ENCODE assay signal across 20 cellular contexts in the genomic region with DNA sequence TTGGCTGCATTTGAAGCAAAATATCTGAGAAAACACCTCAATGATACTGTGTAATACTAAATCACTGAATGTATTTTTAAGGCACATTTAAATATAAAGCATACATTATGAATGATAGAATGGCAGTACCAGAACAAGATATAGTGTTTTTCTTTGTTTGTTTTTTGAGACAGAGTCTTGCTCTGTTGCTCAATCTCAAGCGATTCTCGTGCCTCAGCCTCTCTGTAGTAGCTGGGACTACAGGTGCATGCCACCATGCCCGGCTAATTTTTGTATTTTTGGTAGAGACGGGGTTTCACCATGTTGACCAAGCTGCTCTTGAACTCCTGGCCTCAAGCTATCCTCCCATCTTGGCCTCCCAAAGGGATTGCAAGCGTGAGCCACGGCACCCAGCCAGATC. TPM values are rescaled to one million over a fixed set of nuclear protein-coding genes. Genes with fewer than 3 reads are reported as not detected.
DNase-seq lines count a peak whose midpoint lies in the region; ATAC-seq and TF ChIP-seq lines count a peak whose summit lies in the region.
"Had no signal": no experiment of that assay in that cellular context is flagged by ENCODE, and none has a peak within 500 bp of the region (broad histone marks: within the 10 kb centered on the region; RNA-seq: fewer than 3 reads in every experiment).

No MANE protein-coding gene starts in this region.

- CTCF ChIA-PET in activated CD4-positive, alpha-beta T cell treated with anti-CD3 and anti-CD28 coated beads for 36 hours (lab: Charles Lee), result no interaction called here

- H3K4me1 Mint-ChIP-seq in activated CD4-positive, alpha-beta T cell treated with anti-CD3 and anti-CD28 coated beads for 36 hours, result peaks cover 50% of the 10 kb centered on the region
- H3K4me1 Mint-ChIP-seq in GM23338, result peaks cover 25% of the 10 kb centered on the region
- H3K4me1 Mint-ChIP-seq in activated naive CD8-positive, alpha-beta T cell treated with anti-CD3 and anti-CD28 coated beads, Interleukin-2, amount 10 ng/mL, durations not matched to agents 7 days and 5 days, result peaks cover 46% of the 10 kb centered on the region
- peaks cover 35 to 52% of the 10 kb centered on the region in 2 donors for H3K4me1 Mint-ChIP-seq in stimulated activated naive B cell treated with anti-CD40 and anti-IgM and Interleukin-4, amounts not matched to agents 10 μg/mL and 1 μg/mL and 100 μg/mL, for 72 hours

- H4K20me1 ChIP-seq in GM23338 (replicated peaks; ENCODE audit: insufficient read depth), result no peaks in the 10 kb centered on the region

- no peak overlapping the region for H3K4me3 ChIP-seq in GM23338
- H3K4me3 ChIP-seq: hepatocyte, left ventricle myocardium inferior had no signal

- H3K27me3 ChIP-seq in GM23338 (ENCODE audit: insufficient read depth), result no peaks in the 10 kb centered on the region
- H3K27me3 ChIP-seq: hepatocyte had no signal

- peak overlapping the region; percentile 42 for H3K27ac Mint-ChIP-seq in activated CD4-positive, alpha-beta T cell treated with anti-CD3 and anti-CD28 coated beads for 36 hours
- H3K27ac Mint-ChIP-seq in GM23338, result no peak overlapping the region
- H3K27ac Mint-ChIP-seq in activated naive CD8-positive, alpha-beta T cell treated with anti-CD3 and anti-CD28 coated beads, Interleukin-2, amount 10 ng/mL, durations not matched to agents 7 days and 5 days, result peak overlapping the region; percentile 36
- H3K27ac Mint-ChIP-seq in stimulated activated naive B cell treated with anti-CD40 and anti-IgM and Interleukin-4, amounts not matched to agents 10 μg/mL and 1 μg/mL and 100 μg/mL, for 72 hours, result peak overlapping the region; percentile 77
- H3K27ac Mint-ChIP-seq: activated T-helper 17 cell treated with anti-CD3 and anti-CD28 coated beads, Interleukin-2, amount 50 U/mL, for 72 hours; H9; progenitor cell of endocrine pancreas had no signal

- no peak overlapping the region for H3K4me3 Mint-ChIP-seq in activated CD4-positive, alpha-beta T cell treated with anti-CD3 and anti-CD28 coated beads for 36 hours
- 0 out of 3 replicates have a peak overlapping the region, but pooled peaks have one; percentile 29 for H3K4me3 Mint-ChIP-seq in GM23338
- H3K4me3 Mint-ChIP-seq in activated naive CD8-positive, alpha-beta T cell treated with anti-CD3 and anti-CD28 coated beads, Interleukin-2, amount 10 ng/mL, durations not matched to agents 7 days and 5 days, result no peak overlapping the region
- no peak overlapping the region for H3K4me3 Mint-ChIP-seq in stimulated activated naive B cell treated with anti-CD40 and anti-IgM and Interleukin-4, amounts not matched to agents 10 μg/mL and 1 μg/mL and 100 μg/mL, for 72 hours
- H3K4me3 Mint-ChIP-seq: activated T-helper 17 cell treated with anti-CD3 and anti-CD28 coated beads, Interleukin-2, amount 50 U/mL, for 72 hours had no signal

- no peak for DNase-seq in activated CD4-positive, alpha-beta T cell treated with anti-CD3 and anti-CD28 coated beads for 36 hours
- DNase-seq in activated CD4-positive, alpha-beta T cell treated with anti-CD3 and anti-CD28 coated beads for 48 hours, result no peak
- no peak for DNase-seq in GM23338 (ENCODE audit: low spot score)
- no peak for DNase-seq in activated naive CD8-positive, alpha-beta T cell treated with anti-CD3 and anti-CD28 coated beads, Interleukin-2, amount 10 ng/mL, durations not matched to agents 7 days and 5 days
- no peak for DNase-seq in stimulated activated naive B cell treated with anti-CD40 and anti-IgM and Interleukin-4, amounts not matched to agents 10 μg/mL and 1 μg/mL and 100 μg/mL, for 72 hours
- no peak for DNase-seq in cerebellum (ENCODE audit: low spot score)
- no peak for DNase-seq in RKO (ENCODE audit: low spot score)
- no peak for DNase-seq in SK-N-DZ (ENCODE audit: low spot score)
- DNase-seq: effector memory CD4-positive, alpha-beta T cell; H9; KG1; left ventricle myocardium inferior; MV-4-11; NCI-H1694 treated with DMSO at 0.1 percent for 48 hours; SW 1271 had no signal

- H3K9me2 ChIP-seq in GM23338 (ENCODE audit: insufficient read depth), result no peaks in the 10 kb centered on the region

- peaks cover 10% of the 10 kb centered on the region for H3K36me3 Mint-ChIP-seq in activated CD4-positive, alpha-beta T cell treated with anti-CD3 and anti-CD28 coated beads for 36 hours (ENCODE audit: low read depth)
- peaks cover 8% of the 10 kb centered on the region for H3K36me3 Mint-ChIP-seq in GM23338 (ENCODE audit: low read depth)
- H3K36me3 Mint-ChIP-seq in activated naive CD8-positive, alpha-beta T cell treated with anti-CD3 and anti-CD28 coated beads, Interleukin-2, amount 10 ng/mL, durations not matched to agents 7 days and 5 days, result peaks cover 7% of the 10 kb centered on the region
- peaks cover 9 to 10% of the 10 kb centered on the region in 2 donors for H3K36me3 Mint-ChIP-seq in stimulated activated naive B cell treated with anti-CD40 and anti-IgM and Interleukin-4, amounts not matched to agents 10 μg/mL and 1 μg/mL and 100 μg/mL, for 72 hours

- H3K27me3 Mint-ChIP-seq in activated CD4-positive, alpha-beta T cell treated with anti-CD3 and anti-CD28 coated beads for 36 hours, result no peaks in the 10 kb centered on the region
- H3K27me3 Mint-ChIP-seq in GM23338 (ENCODE audit: insufficient read depth, low read depth, poor library complexity), result peaks cover 32% of the 10 kb centered on the region
- no peaks in the 10 kb centered on the region for H3K27me3 Mint-ChIP-seq in activated naive CD8-positive, alpha-beta T cell treated with anti-CD3 and anti-CD28 coated beads, Interleukin-2, amount 10 ng/mL, durations not matched to agents 7 days and 5 days
- H3K27me3 Mint-ChIP-seq in stimulated activated naive B cell treated with anti-CD40 and anti-IgM and Interleukin-4, amounts not matched to agents 10 μg/mL and 1 μg/mL and 100 μg/mL, for 72 hours, result no peaks in the 10 kb centered on the region
- H3K27me3 Mint-ChIP-seq: activated T-helper 17 cell treated with anti-CD3 and anti-CD28 coated beads, Interleukin-2, amount 50 U/mL, for 72 hours; progenitor cell of endocrine pancreas had no signal

- H3K79me2 ChIP-seq in GM23338 (replicated peaks; ENCODE audit: insufficient read depth), result peaks cover 18% of the 10 kb centered on the region

- H3K27ac ChIP-seq in GM23338 (ENCODE audit: low read depth), result no peak overlapping the region
- H3K27ac ChIP-seq: hepatocyte had no signal

- H3K36me3 ChIP-seq in GM23338 (ENCODE audit: insufficient read depth), result no peaks in the 10 kb centered on the region
- H3K36me3 ChIP-seq: left ventricle myocardium inferior had no signal

- POLR2A ChIA-PET in activated CD4-positive, alpha-beta T cell treated with anti-CD3 and anti-CD28 coated beads for 36 hours (lab: Charles Lee), result no interaction called here
- POLR2A ChIA-PET in activated naive CD8-positive, alpha-beta T cell treated with anti-CD3 and anti-CD28 coated beads, Interleukin-2, amount 10 ng/mL, durations not matched to agents 7 days and 5 days (lab: Charles Lee), result interaction anchor here (0.6 to 22.2 kb wide), 3 partner anchors 8 to 229 kb away, joined by 3 to 450 read pairs (median 5); a partner anchor contains a TSS

- no peak overlapping the region for H3K4me2 ChIP-seq in GM23338
- H3K4me2 ChIP-seq: hepatocyte had no signal

- TF ChIP-seq CTCF in GM23338 (conservative IDR thresholded peaks at IDR 0.05; ENCODE audit: low read depth in 2 of 2), result no peak

- 0 out of 2 replicates have a peak, but pooled peaks cover 9% of the 10 kb centered on the region for H3F3A ChIP-seq in GM23338 (replicated peaks; ENCODE audit: low read depth)

- no peaks in the 10 kb centered on the region for H3K9me3 Mint-ChIP-seq in activated CD4-positive, alpha-beta T cell treated with anti-CD3 and anti-CD28 coated beads for 36 hours (ENCODE audit: low read depth)
- no peaks in the 10 kb centered on the region; the same call in 2 of the 3 replicates for H3K9me3 Mint-ChIP-seq in GM23338
- H3K9me3 Mint-ChIP-seq in activated naive CD8-positive, alpha-beta T cell treated with anti-CD3 and anti-CD28 coated beads, Interleukin-2, amount 10 ng/mL, durations not matched to agents 7 days and 5 days, result no peaks in the 10 kb centered on the region
- H3K9me3 Mint-ChIP-seq in stimulated activated naive B cell treated with anti-CD40 and anti-IgM and Interleukin-4, amounts not matched to agents 10 μg/mL and 1 μg/mL and 100 μg/mL, for 72 hours, result no peaks in the 10 kb centered on the region
- H3K9me3 Mint-ChIP-seq: activated T-helper 17 cell treated with anti-CD3 and anti-CD28 coated beads, Interleukin-2, amount 50 U/mL, for 72 hours; H9 had no signal

- no peak overlapping the region for H2AFZ ChIP-seq in GM23338
- H2AFZ ChIP-seq: hepatocyte had no signal

- intact Hi-C loops in activated CD4-positive, alpha-beta T cell treated with anti-CD3 and anti-CD28 coated beads for 36 hours (cut with DNase I, micrococcal nuclease), result loop anchor here in 1 of 2 experiments (10.0 kb wide), 2 partner anchors 195 to 395 kb away; a partner anchor contains a TSS

- ATAC-seq in activated CD4-positive, alpha-beta T cell treated with anti-CD3 and anti-CD28 coated beads for 36 hours, result no peak
- no peak for ATAC-seq in GM23338
- ATAC-seq in activated naive CD8-positive, alpha-beta T cell treated with anti-CD3 and anti-CD28 coated beads, Interleukin-2, amount 10 ng/mL, durations not matched to agents 7 days and 5 days (ENCODE audit: low read depth), result no peak
- no peak for ATAC-seq in stimulated activated naive B cell treated with anti-CD40 and anti-IgM and Interleukin-4, amounts not matched to agents 10 μg/mL and 1 μg/mL and 100 μg/mL, for 72 hours (replicated peaks)
- ATAC-seq: activated T-helper 17 cell treated with anti-CD3 and anti-CD28 coated beads, Interleukin-2, amount 50 U/mL, for 72 hours had no signal

- H3K4me1 ChIP-seq in GM23338 (ENCODE audit: insufficient read depth), result peaks cover 2% of the 10 kb centered on the region; the same call in 1 of the 2 replicates

RNA-seq across cellular contexts. Expression of a gene that starts 2.3 kb away (rescaled TPM):
- 10 to 100 TPM; 11.5 to 14.3 TPM for total RNA-seq in activated CD4-positive, alpha-beta T cell treated with anti-CD3 and anti-CD28 coated beads for 36 hours
- 11.0 and 11.7 TPM in 2 replicates for total RNA-seq in GM23338 (2014; rRNA removed; shearing (Covaris generic))
- polyA plus RNA-seq in GM23338 (2016; fragmentation: Nextera tagmentation; extraction: Ambion mirVana), result 3.4 and 3.6 TPM in 2 replicates
- 10 to 100 TPM; 28.3 to 29.6 TPM for total RNA-seq in activated naive CD8-positive, alpha-beta T cell treated with anti-CD3 and anti-CD28 coated beads, Interleukin-2, amount 10 ng/mL, durations not matched to agents 7 days and 5 days
- total RNA-seq in cerebellum, result 20.2 TPM
- 3.2 and 4.1 TPM in 2 replicates for polyA plus RNA-seq in SK-N-DZ (2014; cell fraction: cytosol; rRNA removed)
- 2.5 and 3.7 TPM in 2 replicates for polyA plus RNA-seq in SK-N-DZ (2014; cell fraction: nucleus; rRNA removed)

RNA-seq across cellular contexts. Expression of a gene that starts 33.6 kb away (rescaled TPM):
- 10 to 100 TPM; 14.7 to 15.3 TPM for total RNA-seq in activated CD4-positive, alpha-beta T cell treated with anti-CD3 and anti-CD28 coated beads for 36 hours
- total RNA-seq in GM23338 (2014; rRNA removed; shearing (Covaris generic)), result 45.0 and 59.5 TPM in 2 replicates
- polyA plus RNA-seq in GM23338 (2016; fragmentation: Nextera tagmentation; extraction: Ambion mirVana), result 45.3 and 48.3 TPM in 2 replicates
- total RNA-seq in activated naive CD8-positive, alpha-beta T cell treated with anti-CD3 and anti-CD28 coated beads, Interleukin-2, amount 10 ng/mL, durations not matched to agents 7 days and 5 days, result 10 to 100 TPM; 48.6 to 50.4 TPM
- total RNA-seq in cerebellum, result 29.6 TPM
- polyA plus RNA-seq in SK-N-DZ (2014; cell fraction: cytosol; rRNA removed), result 70.5 and 76.0 TPM in 2 replicates
- polyA plus RNA-seq in SK-N-DZ (2014; cell fraction: nucleus; rRNA removed), result 39.1 and 41.6 TPM in 2 replicates

RNA-seq across cellular contexts. Expression of a gene that starts 57.1 kb away (rescaled TPM):
- not detected for total RNA-seq in activated CD4-positive, alpha-beta T cell treated with anti-CD3 and anti-CD28 coated beads for 36 hours
- 0.52 and 0.89 TPM in 2 replicates for total RNA-seq in GM23338 (2014; rRNA removed; shearing (Covaris generic))
- 0.21 and 0.50 TPM in 2 replicates for polyA plus RNA-seq in GM23338 (2016; fragmentation: Nextera tagmentation; extraction: Ambion mirVana)
- under 1 TPM; 0.08 to 0.09 TPM for total RNA-seq in activated naive CD8-positive, alpha-beta T cell treated with anti-CD3 and anti-CD28 coated beads, Interleukin-2, amount 10 ng/mL, durations not matched to agents 7 days and 5 days
- 5.4 TPM for total RNA-seq in cerebellum
- 1.2 and 1.5 TPM in 2 replicates for polyA plus RNA-seq in SK-N-DZ (2014; cell fraction: cytosol; rRNA removed)
- polyA plus RNA-seq in SK-N-DZ (2014; cell fraction: nucleus; rRNA removed), result 0.51 and 0.57 TPM in 2 replicates
- total RNA-seq: A172; activated T-helper 17 cell treated with anti-CD3 and anti-CD28 coated beads, Interleukin-2, amount 50 U/mL, for 72 hours; G401; hepatocyte; progenitor cell of endocrine pancreas had no signal
- polyA plus RNA-seq: hepatocyte had no signal
